In genomic region chr9:123044556-123044955, GRCh38 we compare ENCODE assay signal across 14 cellular contexts. TPM values are rescaled to one million over a fixed set of nuclear protein-coding genes. Genes with fewer than 3 reads are reported as not detected.
DNase-seq lines count a peak whose midpoint lies in the region; ATAC-seq and TF ChIP-seq lines count a peak whose summit lies in the region.
"Had no signal": no experiment of that assay in that cellular context is flagged by ENCODE, and none has a peak within 500 bp of the region (broad histone marks: within the 10 kb centered on the region; RNA-seq: fewer than 3 reads in every experiment).

No MANE protein-coding gene starts in this region.

- H3K4me3 Mint-ChIP-seq in activated T-cell treated with anti-CD3 and anti-CD28 coated beads, Interleukin-2, amount 50 U/mL, for 72 hours = no peak overlapping the region
- H3K4me3 Mint-ChIP-seq: central memory CD8-positive, alpha-beta T cell; immature natural killer cell had no signal

- H3K9me3 Mint-ChIP-seq in activated T-cell treated with anti-CD3 and anti-CD28 coated beads, Interleukin-2, amount 50 U/mL, for 72 hours = no peaks in the 10 kb centered on the region
- H3K9me3 Mint-ChIP-seq: central memory CD8-positive, alpha-beta T cell had no signal

- DNase-seq in AG20443 (ENCODE audit: low spot score) (peak; percentile 77), NCI-H82 (lab: John Stamatoyannopoulos, UW) (peak; percentile 49), esophagus muscularis mucosa (ENCODE audit: extremely low spot score) (no peak), omental fat pad (ENCODE audit: low spot score) (no peak), HuH-7 (ENCODE audit: low spot score) (no peak)
- DNase-seq in activated T-cell treated with anti-CD3 and anti-CD28 coated beads, Interleukin-2, amount 50 U/mL, for 72 hours = no peak
- DNase-seq: AML-193, immature natural killer cell, NCI-H2029, NCI-H774 had no signal

- no peaks in the 10 kb centered on the region for H3K27me3 Mint-ChIP-seq in activated T-cell treated with anti-CD3 and anti-CD28 coated beads, Interleukin-2, amount 50 U/mL, for 72 hours (ENCODE audit: low read depth)
- H3K27me3 Mint-ChIP-seq: central memory CD8-positive, alpha-beta T cell had no signal

- peaks cover 2 to 14% of the 10 kb centered on the region in 2 donors for H3K36me3 Mint-ChIP-seq in activated T-cell treated with anti-CD3 and anti-CD28 coated beads, Interleukin-2, amount 50 U/mL, for 72 hours (ENCODE audit: insufficient read depth in 2 of 2)

- no peak for TF ChIP-seq EP300 in esophagus muscularis mucosa (IDR thresholded peaks at IDR 0.05)

- TF ChIP-seq POLR2A in esophagus muscularis mucosa (IDR thresholded peaks at IDR 0.05; ENCODE audit: low read depth) = no peak

- H3K36me3 ChIP-seq in esophagus muscularis mucosa = peaks cover 0 to 9% (median 3%) of the 10 kb centered on the region in 4 donors

- 67% methylated on average over 4 of the region's 4 CpGs for WGBS in esophagus muscularis mucosa

- ATAC-seq in omental fat pad (ENCODE audit: low FRiP score) (peak; percentile 61), GM19035 (IDR thresholded peaks at IDR 0.05; ENCODE audit: unreplicated experiment) (no peak), GM21825 (IDR thresholded peaks at IDR 0.05; ENCODE audit: unreplicated experiment) (no peak)
- ATAC-seq in activated T-cell treated with anti-CD3 and anti-CD28 coated beads, Interleukin-2, amount 50 U/mL, for 72 hours (replicated peaks in 1 of 2) = no peak

- H3K4me3 ChIP-seq in esophagus muscularis mucosa = no peak overlapping the region
- H3K4me3 ChIP-seq: tibial nerve had no signal

- H3K9me3 ChIP-seq in esophagus muscularis mucosa = no peaks in the 10 kb centered on the region

- H3K27ac Mint-ChIP-seq in activated T-cell treated with anti-CD3 and anti-CD28 coated beads, Interleukin-2, amount 50 U/mL, for 72 hours = no peak overlapping the region
- H3K27ac Mint-ChIP-seq: immature natural killer cell had no signal

- no peaks in the 10 kb centered on the region for H3K4me1 Mint-ChIP-seq in activated T-cell treated with anti-CD3 and anti-CD28 coated beads, Interleukin-2, amount 50 U/mL, for 72 hours (ENCODE audit: low read depth)
- H3K4me1 Mint-ChIP-seq: central memory CD8-positive, alpha-beta T cell; immature natural killer cell had no signal

- intact Hi-C loops in esophagus muscularis mucosa (cut with DNase I) = no loop called here

- no peaks in the 10 kb centered on the region for H3K27me3 ChIP-seq in esophagus muscularis mucosa
- H3K27me3 ChIP-seq: tibial nerve had no signal

- H3K27ac ChIP-seq in esophagus muscularis mucosa (replicated peaks in 1 of 4) = peak overlapping the region in 3 of 4 donors; percentile 15 to 76 (median 67)

- no peak for TF ChIP-seq CTCF in esophagus muscularis mucosa (IDR thresholded peaks at IDR 0.05)
- no peak for TF ChIP-seq CTCF in omental fat pad (IDR thresholded peaks at IDR 0.05)

- H3K4me1 ChIP-seq in esophagus muscularis mucosa = peaks cover 12 to 62% (median 58%) of the 10 kb centered on the region in 4 donors

RNA-seq across cellular contexts. Expression of gene GPR21, which starts 11.1 kb away (rescaled TPM):
- total RNA-seq in esophagus muscularis mucosa (1 to 10 TPM in 1 of 4 donors, under 1 TPM in 2, not detected in 1; 0.33 to 1.1 (median 0.52) TPM), omental fat pad (1 to 10 TPM in 2 of 4 donors, not detected in 2; 1.7 to 2.3 TPM)
- total RNA-seq in activated T-cell treated with anti-CD3 and anti-CD28 coated beads, Interleukin-2, amount 50 U/mL, for 72 hours = 1 to 10 TPM; 1.3 to 1.6 TPM

Comparison
In these comparisons a context has a peak if more than half of its experiments do, and no peak if none do; other contexts are left out.
1. DNase-seq: peak in AG20443 (single experiment) and NCI-H82 (single experiment); none in esophagus muscularis mucosa (single experiment), omental fat pad (single experiment), activated T-cell treated with anti-CD3 and anti-CD28 coated beads, Interleukin-2, amount 50 U/mL, for 72 hours (0 of 2) and HuH-7 (single experiment).